10 cellular contexts compared by ENCODE assay signal in the genomic region with DNA sequence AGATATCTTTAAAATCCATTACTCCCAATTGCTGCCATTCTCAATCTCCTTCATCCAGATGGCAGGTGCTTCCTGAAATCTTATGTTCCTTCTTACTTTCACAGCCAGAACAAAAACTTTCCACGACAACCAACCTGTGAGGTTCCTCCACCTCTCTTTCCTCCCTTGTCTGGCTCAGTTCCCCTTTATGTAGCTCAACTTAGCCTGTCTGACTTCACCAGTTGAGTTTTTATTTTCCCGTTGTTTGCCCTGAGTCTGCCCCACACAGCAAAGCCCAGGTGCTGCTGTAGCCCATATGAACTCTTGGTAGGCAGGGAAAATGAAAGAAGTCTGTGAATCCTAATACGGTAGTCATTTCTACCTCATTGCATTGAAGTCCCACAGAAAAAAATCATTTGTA.
DNase-seq lines count a peak whose midpoint lies in the region; ATAC-seq, FAIRE-seq and TF ChIP-seq lines count a peak whose summit lies in the region.
"Had no signal": no experiment of that assay in that cellular context is flagged by ENCODE, and none has a peak within 500 bp of the region (broad histone marks: within the 10 kb centered on the region; RNA-seq: fewer than 3 reads in every experiment).

No MANE protein-coding gene starts in this region.

- ATAC-seq in GM21367 (IDR thresholded peaks at IDR 0.05; ENCODE audit: unreplicated experiment) = peak; percentile 63
- ATAC-seq in HG03103 (IDR thresholded peaks at IDR 0.05; ENCODE audit: low read depth, unreplicated experiment) = peak; percentile 70
- ATAC-seq in body of pancreas = no peak
- no peak for ATAC-seq in activated CD8-positive, alpha-beta T cell treated with anti-CD3 and anti-CD28 coated beads, Interleukin-2, amount 10 ng/mL, durations not matched to agents 7 days and 5 days
- ATAC-seq: HCT116 had no signal

- H3K36me3 Mint-ChIP-seq in activated CD8-positive, alpha-beta T cell treated with anti-CD3 and anti-CD28 coated beads, Interleukin-2, amount 10 ng/mL, durations not matched to agents 7 days and 5 days (ENCODE audit: low read depth) = no peaks in the 10 kb centered on the region

- no peaks in the 10 kb centered on the region for H3K36me3 ChIP-seq in body of pancreas (replicated peaks in 1 of 2; ENCODE audit: insufficient read depth in 1 of 2, low read depth in 2 of 2)

- H3K4me3 ChIP-seq in body of pancreas = no peak overlapping the region

- no peak for DNase-seq in GM12891 (ENCODE audit: insufficient read length, low spot score)
- DNase-seq in SIG-M5 treated with dmso at 0.1 percent for 504 hours (lab: John Stamatoyannopoulos, UW; ENCODE audit: unreplicated experiment) = peak; percentile 70
- DNase-seq in body of pancreas = no peak
- no peak for DNase-seq in activated CD8-positive, alpha-beta T cell treated with anti-CD3 and anti-CD28 coated beads, Interleukin-2, amount 10 ng/mL, durations not matched to agents 7 days and 5 days
- no peak for DNase-seq in RWPE1 (ENCODE audit: low spot score)
- DNase-seq in NCI-H748 (lab: John Stamatoyannopoulos, UW; ENCODE audit: unreplicated experiment) = no peak

- no peaks in the 10 kb centered on the region for H3K4me1 Mint-ChIP-seq in activated CD8-positive, alpha-beta T cell treated with anti-CD3 and anti-CD28 coated beads, Interleukin-2, amount 10 ng/mL, durations not matched to agents 7 days and 5 days (ENCODE audit: low read depth)

- H3K27me3 ChIP-seq in body of pancreas = no peaks in the 10 kb centered on the region

- no peaks in the 10 kb centered on the region for H3K9me3 Mint-ChIP-seq in activated CD8-positive, alpha-beta T cell treated with anti-CD3 and anti-CD28 coated beads, Interleukin-2, amount 10 ng/mL, durations not matched to agents 7 days and 5 days (ENCODE audit: insufficient read depth)

- peaks cover 10% of the 10 kb centered on the region for H3K27me3 Mint-ChIP-seq in activated CD8-positive, alpha-beta T cell treated with anti-CD3 and anti-CD28 coated beads, Interleukin-2, amount 10 ng/mL, durations not matched to agents 7 days and 5 days (ENCODE audit: low read depth)

- no peak for TF ChIP-seq CTCF in body of pancreas (IDR thresholded peaks at IDR 0.05)
- TF ChIP-seq CTCF in RWPE1 (conservative IDR thresholded peaks at IDR 0.05; ENCODE audit: low read depth) = no peak

- TF ChIP-seq POLR2A in GM12891 (IDR thresholded peaks at IDR 0.05; ENCODE audit: low read depth, low read length) (no peak), body of pancreas (IDR thresholded peaks at IDR 0.05) (no peak)

- no peaks in the 10 kb centered on the region for H3K9me3 ChIP-seq in body of pancreas

- CTCF ChIA-PET in activated CD8-positive, alpha-beta T cell treated with anti-CD3 and anti-CD28 coated beads, Interleukin-2, amount 10 ng/mL, durations not matched to agents 7 days and 5 days (lab: Charles Lee) = no interaction called here
- CTCF ChIA-PET in RWPE1 (lab: Yijun Ruan, JAX) = no interaction called here

- no peak overlapping the region for H3K4me3 Mint-ChIP-seq in activated CD8-positive, alpha-beta T cell treated with anti-CD3 and anti-CD28 coated beads, Interleukin-2, amount 10 ng/mL, durations not matched to agents 7 days and 5 days

- 59 to 63% methylated on average over 3 of the region's 3 CpGs for WGBS in body of pancreas, 2 donors

- H3K27ac Mint-ChIP-seq in activated CD8-positive, alpha-beta T cell treated with anti-CD3 and anti-CD28 coated beads, Interleukin-2, amount 10 ng/mL, durations not matched to agents 7 days and 5 days = no peak overlapping the region

- H3K27ac ChIP-seq in body of pancreas (no peak overlapping the region), RWPE1 (no peak overlapping the region)
- H3K27ac ChIP-seq: parathyroid adenoma had no signal

- H3K4me1 ChIP-seq in body of pancreas = no peaks in the 10 kb centered on the region
- H3K4me1 ChIP-seq: parathyroid adenoma had no signal

- intact Hi-C loops in body of pancreas (cut with DNase I) = no loop called here

- POLR2A ChIA-PET in activated CD8-positive, alpha-beta T cell treated with anti-CD3 and anti-CD28 coated beads, Interleukin-2, amount 10 ng/mL, durations not matched to agents 7 days and 5 days (lab: Charles Lee) = no interaction called here
- POLR2A ChIA-PET in RWPE1 (lab: Yijun Ruan, JAX; ENCODE audit: low non-redundant PET) = no interaction called here

- FAIRE-seq in GM12891 (lab: Jason Lieb, UNC) = peak; percentile 65

TF ChIP-seq in GM12891, 5 proteins besides CTCF, POLR2A, EP300 and RAD21:
- TF ChIP-seq TAF1 (IDR thresholded peaks at IDR 0.05; ENCODE audit: low read depth, low read length) = no peak
- TF ChIP-seq POU2F2 (IDR thresholded peaks at IDR 0.05; ENCODE audit: low read depth, low read length) = no peak
- TF ChIP-seq SPI1 (IDR thresholded peaks at IDR 0.05; ENCODE audit: low read depth, low read length) = peak; percentile 89

Comparison
In these comparisons a context has a peak if more than half of its experiments do, and no peak if none do; other contexts are left out.
1. ATAC-seq: peak in GM21367 (single experiment) and HG03103 (single experiment); none in body of pancreas (single experiment) and activated CD8-positive, alpha-beta T cell treated with anti-CD3 and anti-CD28 coated beads, Interleukin-2, amount 10 ng/mL, durations not matched to agents 7 days and 5 days (single experiment).